ENCODE assay signal across 23 cellular contexts in the genomic region with DNA sequence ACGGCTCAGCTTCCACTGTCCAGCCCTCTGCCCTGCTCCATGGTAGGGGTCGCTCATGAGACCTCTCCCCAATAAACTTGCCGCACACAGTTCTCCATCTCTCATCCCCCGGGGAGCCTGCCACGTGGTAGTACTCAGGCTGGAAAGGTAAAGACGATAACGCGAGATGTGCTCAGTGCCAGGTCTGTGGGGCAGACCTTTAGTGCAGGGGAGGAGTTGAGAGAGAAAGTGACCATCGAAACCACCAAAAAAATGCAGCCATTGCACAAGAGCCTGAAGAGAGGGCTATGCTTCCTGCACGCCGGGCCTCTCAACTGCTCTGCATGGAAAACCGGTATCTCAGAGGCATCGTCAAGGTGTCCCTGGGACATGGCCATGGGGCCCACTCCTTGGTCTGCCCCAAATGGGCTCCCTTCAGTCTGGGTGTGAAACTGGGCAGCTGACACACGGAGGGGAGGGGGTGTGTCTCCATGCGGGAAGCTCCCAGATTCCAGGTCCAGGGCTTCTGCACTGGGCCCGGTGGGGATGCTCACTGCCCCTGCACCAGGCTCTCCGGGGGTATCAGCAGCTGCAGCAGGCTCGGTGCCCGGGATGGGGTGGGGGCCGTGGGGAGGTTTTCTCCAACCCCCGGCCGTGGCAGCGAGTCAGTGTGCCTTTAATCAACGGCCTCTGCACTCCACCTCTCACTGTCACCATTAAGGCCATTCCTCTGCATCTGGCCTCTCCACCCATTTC. TPM values are rescaled to one million over a fixed set of nuclear protein-coding genes. Genes with fewer than 3 reads are reported as not detected.
DNase-seq lines count a peak whose midpoint lies in the region; ATAC-seq and TF ChIP-seq lines count a peak whose summit lies in the region.
"Had no signal": no experiment of that assay in that cellular context is flagged by ENCODE, and none has a peak within 500 bp of the region (broad histone marks: within the 10 kb centered on the region; RNA-seq: fewer than 3 reads in every experiment).

No MANE protein-coding gene starts in this region.

- intact Hi-C loops in Right ventricle myocardium inferior (cut with DNase I) (no loop called here), left cardiac atrium (cut with DNase I) (no loop called here)

- no peaks in the 10 kb centered on the region for H3K79me2 ChIP-seq in osteoblast (ENCODE audit: insufficient read depth, low read length)

- H3K36me3 ChIP-seq in osteoblast (ENCODE audit: insufficient read depth, low read length) = no peaks in the 10 kb centered on the region
- H3K36me3 ChIP-seq: BE2C, Peyer's patch had no signal

- no peak overlapping the region for H2AFZ ChIP-seq in osteoblast (ENCODE audit: low read length)

- DNase-seq in Right ventricle myocardium inferior (ENCODE audit: missing footprints) = peak; percentile 37
- no peak for DNase-seq in left cardiac atrium
- peak; percentile 7 for DNase-seq in MV-4-11 (lab: John Stamatoyannopoulos, UW)
- DNase-seq in islet precursor cell = peak; percentile 52
- DNase-seq in osteoblast (ENCODE audit: insufficient read length, low spot score, missing footprints) = peak; percentile 52
- DNase-seq in stimulated activated naive CD4-positive, alpha-beta T cell (lab: John Stamatoyannopoulos, UW) = no peak
- DNase-seq in OCI-M2 (lab: John Stamatoyannopoulos, UW; ENCODE audit: unreplicated experiment) = no peak
- DNase-seq: BE2C, DMS153, DND-41, Karpas-422, NCI-H1417, NCI-H1694 treated with DMSO at 0.1 percent for 48 hours, NCI-H2081, NCI-H2227 treated with DMSO at 0.1 percent for 48 hours, NCI-H526 treated with DMSO at 0.1 percent for 48 hours, Peyer's patch, SK-N-SH, SW 1271 had no signal

- peaks cover 15% of the 10 kb centered on the region for H3K4me1 ChIP-seq in osteoblast (ENCODE audit: insufficient read depth, low read length)
- H3K4me1 ChIP-seq: BE2C had no signal

- no peak for ATAC-seq in Right ventricle myocardium inferior
- ATAC-seq in left cardiac atrium = no peak
- ATAC-seq in HG03025 (IDR thresholded peaks at IDR 0.05; ENCODE audit: low FRiP score, unreplicated experiment) = no peak

- H3K27me3 ChIP-seq in osteoblast (ENCODE audit: insufficient read depth, low read length) = peaks cover 4% of the 10 kb centered on the region
- H3K27me3 ChIP-seq: BE2C, Peyer's patch had no signal

- H3K4me2 ChIP-seq in osteoblast (ENCODE audit: insufficient read depth, low read length) = no peak overlapping the region
- H3K4me2 ChIP-seq: SK-N-SH had no signal

- no peak overlapping the region for H3K27ac ChIP-seq in osteoblast (ENCODE audit: low read depth, low read length)
- H3K27ac ChIP-seq: 22Rv1, Peyer's patch had no signal

- H3K9me3 ChIP-seq in osteoblast (ENCODE audit: low read depth, low read length) = no peaks in the 10 kb centered on the region
- H3K9me3 ChIP-seq: BE2C, Peyer's patch, SK-N-SH had no signal

- no peak overlapping the region for H3K4me3 ChIP-seq in osteoblast (ENCODE audit: insufficient read depth, low read length)
- H3K4me3 ChIP-seq: Peyer's patch had no signal

- TF ChIP-seq CTCF in osteoblast (IDR thresholded peaks at IDR 0.05; ENCODE audit: extremely low read depth, low read depth, low read length) = no peak

- H4K20me1 ChIP-seq in osteoblast (ENCODE audit: insufficient read depth, low read length) = no peaks in the 10 kb centered on the region

RNA-seq across cellular contexts. Expression of gene AANAT, which starts 4.7 kb away (rescaled TPM):
- total RNA-seq in Right ventricle myocardium inferior (not detected), left cardiac atrium (not detected), osteoblast (not detected in 2 replicates)
- total RNA-seq: NCI-H460, OCI-LY7, Peyer's patch had no signal

RNA-seq across cellular contexts. Expression of gene UBE2O, which starts 9.8 kb away (rescaled TPM):
- total RNA-seq in Right ventricle myocardium inferior (35.4 TPM), left cardiac atrium (10 to 100 TPM; 28.3 to 29.1 TPM), osteoblast (17.7 and 19.5 TPM in 2 replicates)

RNA-seq across cellular contexts. Expression of gene RHBDF2, which starts 38.5 kb away (rescaled TPM):
- total RNA-seq in Right ventricle myocardium inferior (17.9 TPM), left cardiac atrium (10 to 100 TPM; 16.0 to 18.9 TPM), osteoblast (7.1 and 8.3 TPM in 2 replicates)

Comparison
In these comparisons a context has a peak if more than half of its experiments do, and no peak if none do; other contexts are left out.
1. DNase-seq: peak in Right ventricle myocardium inferior (single experiment), MV-4-11 (single experiment), islet precursor cell (single experiment) and osteoblast (single experiment); none in left cardiac atrium (single experiment), stimulated activated naive CD4-positive, alpha-beta T cell (0 of 6) and OCI-M2 (single experiment).